In genomic region chr2:112749755-112750559, GRCh38 we compare ENCODE assay signal across 8 cellular contexts. TPM values are rescaled to one million over a fixed set of nuclear protein-coding genes. Genes with fewer than 3 reads are reported as not detected.
DNase-seq lines count a peak whose midpoint lies in the region; ATAC-seq and TF ChIP-seq lines count a peak whose summit lies in the region.

No MANE protein-coding gene starts in this region.

- H3K4me1 ChIP-seq in Karpas-422 (ENCODE audit: low read length) = peaks cover 22% of the 10 kb centered on the region
- H3K4me1 ChIP-seq in SK-N-SH (ENCODE audit: control insufficient read depth in 1 of 2, insufficient read depth in 2 of 2, low read depth in 1 of 2, low read length in 1 of 2) = peaks cover 0 to 7% of the 10 kb centered on the region in 2 experiments; a peak in 1 of 4 replicates
- no peaks in the 10 kb centered on the region for H3K4me1 ChIP-seq in foreskin keratinocyte
- H3K4me1 ChIP-seq in trophoblast cell (ENCODE audit: control insufficient read depth in 1 of 2, insufficient read depth in 2 of 2, low read length in 2 of 2) = no peaks in the 10 kb centered on the region

- CTCF ChIA-PET in SK-N-SH (lab: Yijun Ruan, JAX) = interaction anchor here (0.6 to 5.3 kb wide), 34 partner anchors 9 to 230 kb away, joined by 3 to 102 read pairs (median 4); partner anchors contain the start of gene CKAP2L

- no peak for TF ChIP-seq EP300 in SK-N-SH (IDR thresholded peaks at IDR 0.05; ENCODE audit: borderline replicate concordance in 1 of 2, low read depth in 1 of 2, low read length in 1 of 2)

- H2AFZ ChIP-seq in Karpas-422 (ENCODE audit: low read length) (peak overlapping the region; percentile 30; the same call in 1 of the 2 replicates), SK-N-SH (ENCODE audit: low read depth) (peak overlapping the region; percentile 43), trophoblast cell (ENCODE audit: insufficient read depth, low read length, poor library complexity) (no peak overlapping the region)

- no peak overlapping the region for H3K14ac ChIP-seq in trophoblast cell (ENCODE audit: low read length)

- H3K9me3 Mint-ChIP-seq in type B pancreatic cell = no peaks in the 10 kb centered on the region

- no peak overlapping the region for H4K12ac ChIP-seq in trophoblast cell (ENCODE audit: low read depth, low read length)

- no peak overlapping the region for H2BK120ac ChIP-seq in trophoblast cell (ENCODE audit: insufficient read depth, low read length, poor library complexity)

- H3F3A ChIP-seq in SK-N-SH (replicated peaks; ENCODE audit: insufficient read depth) = peaks cover 23% of the 10 kb centered on the region

- H3K4me2 ChIP-seq in Karpas-422 (ENCODE audit: low read depth, low read length, poor library complexity, severe bottlenecking) (peak overlapping the region; percentile 52), SK-N-SH (peak overlapping the region; percentile 29; the same call in 1 of the 2 replicates), trophoblast cell (ENCODE audit: low read length) (no peak overlapping the region)

- no peak overlapping the region for H3K4me3 Mint-ChIP-seq in type B pancreatic cell

- no peak overlapping the region for H2BK5ac ChIP-seq in trophoblast cell (ENCODE audit: low read depth, low read length, poor library complexity)

- H3K9me3 ChIP-seq in Karpas-422 (ENCODE audit: low read length) (no peaks in the 10 kb centered on the region), SK-N-SH (no peaks in the 10 kb centered on the region), trophoblast cell (ENCODE audit: insufficient read depth, low read depth, low read length) (no peaks in the 10 kb centered on the region)

- TF ChIP-seq RAD21 in SK-N-SH (IDR thresholded peaks at IDR 0.05; ENCODE audit: low read length) = peak; percentile 76

- H4K8ac ChIP-seq in trophoblast cell (ENCODE audit: low read depth, low read length) = no peak overlapping the region

- H3K27me3 Mint-ChIP-seq in type B pancreatic cell = no peaks in the 10 kb centered on the region

- H3K79me2 ChIP-seq in Karpas-422 (ENCODE audit: low read length) (peaks cover 50% of the 10 kb centered on the region), SK-N-SH (ENCODE audit: insufficient read depth) (peaks cover 67% of the 10 kb centered on the region), trophoblast cell (ENCODE audit: control insufficient read depth, insufficient read depth, low read length, poor library complexity) (no peaks in the 10 kb centered on the region)

- peak overlapping the region; percentile 20 for H3K27ac Mint-ChIP-seq in type B pancreatic cell

- no peaks in the 10 kb centered on the region for H3K9me2 ChIP-seq in Karpas-422 (replicated peaks; ENCODE audit: insufficient read depth, low read length)
- H3K9me2 ChIP-seq in SK-N-SH = no peaks in the 10 kb centered on the region

- H2AK5ac ChIP-seq in trophoblast cell (ENCODE audit: low read length) = no peak overlapping the region

- H3K4me3 ChIP-seq in Karpas-422 (ENCODE audit: low read length) = no peak overlapping the region
- no peak overlapping the region; a peak in 1 of 4 replicates for H3K4me3 ChIP-seq in SK-N-SH (ENCODE audit: low read depth in 2 of 2, low read length in 1 of 2)
- no peak overlapping the region for H3K4me3 ChIP-seq in trophoblast cell (ENCODE audit: low read depth, low read length)

- H3K23ac ChIP-seq in trophoblast cell (ENCODE audit: low read length) = no peak overlapping the region

- no peak overlapping the region for H3K18ac ChIP-seq in trophoblast cell (ENCODE audit: low read length)

- H3K27me3 ChIP-seq in Karpas-422 (ENCODE audit: low read length) (no peaks in the 10 kb centered on the region), SK-N-SH (ENCODE audit: insufficient read depth) (no peaks in the 10 kb centered on the region), foreskin keratinocyte (no peaks in the 10 kb centered on the region), trophoblast cell (ENCODE audit: insufficient read depth, low read length) (no peaks in the 10 kb centered on the region)

- POLR2A ChIA-PET in SK-N-SH (lab: Yijun Ruan, JAX) = interaction anchor here (0.7 kb wide), 1 partner anchor 15 kb away, joined by 4 read pairs; no protein-coding TSS in a partner anchor

- peaks cover 13% of the 10 kb centered on the region for H3K36me3 Mint-ChIP-seq in type B pancreatic cell

- no peaks in the 10 kb centered on the region for H3K79me1 ChIP-seq in trophoblast cell (ENCODE audit: low read length)

- no peak overlapping the region for H4K91ac ChIP-seq in trophoblast cell (ENCODE audit: low read depth, low read length)

- TF ChIP-seq CTCF in C4-2B (conservative IDR thresholded peaks at IDR 0.05) (peak; percentile 92), SK-N-SH (IDR thresholded peaks at IDR 0.05) (peak; percentile 98), foreskin keratinocyte (conservative IDR thresholded peaks at IDR 0.05) (peak; percentile 95), type B pancreatic cell (conservative IDR thresholded peaks at IDR 0.05) (peak; percentile 95)

- peak; percentile 65 for DNase-seq in GM19240 (ENCODE audit: insufficient read length, low spot score)
- peak; percentile 92 for DNase-seq in Karpas-422
- DNase-seq in SK-N-SH = peak; percentile 72
- DNase-seq in activated gamma-delta T cell treated with Interleukin-2 at 50 U/mL for 16 hours = peak; percentile 79
- peak in 1 of 2 donors; percentile 47 for DNase-seq in foreskin keratinocyte
- peak; percentile 67 to 79 for DNase-seq in trophoblast cell
- peak; percentile 80 for DNase-seq in type B pancreatic cell (ENCODE audit: extremely low spot score, unreplicated experiment)

- peak overlapping the region; percentile 37; the same call in 1 of the 2 replicates for H3K9ac ChIP-seq in Karpas-422 (ENCODE audit: low read length)
- H3K9ac ChIP-seq in SK-N-SH = no peak overlapping the region
- H3K9ac ChIP-seq in trophoblast cell (ENCODE audit: low read length) = no peak overlapping the region

- peaks cover 7% of the 10 kb centered on the region for H3K4me1 Mint-ChIP-seq in type B pancreatic cell (ENCODE audit: unreplicated experiment)

- no peaks in the 10 kb centered on the region for H4K20me1 ChIP-seq in Karpas-422 (ENCODE audit: insufficient read depth, low read depth, low read length)
- no peaks in the 10 kb centered on the region for H4K20me1 ChIP-seq in SK-N-SH (ENCODE audit: insufficient read depth)

- H3K36me3 ChIP-seq in Karpas-422 (ENCODE audit: insufficient read depth, low read length) (peaks cover 54% of the 10 kb centered on the region), SK-N-SH (replicated peaks in 1 of 2; ENCODE audit: control insufficient read depth in 1 of 2, insufficient read depth in 2 of 2, low read length in 1 of 2) (peaks cover 11 to 37% of the 10 kb centered on the region in 2 experiments), trophoblast cell (ENCODE audit: control insufficient read depth in 1 of 2, insufficient read depth in 2 of 2, low read length in 2 of 2) (peaks cover 2 to 8% of the 10 kb centered on the region in 2 experiments)

- peak; percentile 61 for ATAC-seq in foreskin keratinocyte

- H3K4ac ChIP-seq in trophoblast cell (ENCODE audit: low read depth, low read length) = no peak overlapping the region

- no peak overlapping the region for H2BK12ac ChIP-seq in trophoblast cell (ENCODE audit: low read length)

- 70% methylated on average over 9 of the region's 9 CpGs for WGBS in SK-N-SH (ENCODE audit: low lambda C conversion rate)
- WGBS in trophoblast cell (ENCODE audit: extremely low coverage, insufficient coverage, insufficient read length) = no CpG with 5 or more reads among the region's 9 CpGs

- H3K27ac ChIP-seq in C4-2B (no peak overlapping the region), Karpas-422 (ENCODE audit: low read length) (peak overlapping the region; percentile 40; the same call in 1 of the 2 replicates), SK-N-SH (ENCODE audit: low read depth in 2 of 2, low read length in 1 of 2) (peak overlapping the region; percentile 1 to 57; a peak in 3 of 4 replicates), foreskin keratinocyte (no peak overlapping the region), trophoblast cell (ENCODE audit: low read depth, low read length) (no peak overlapping the region)

TF ChIP-seq in SK-N-SH, 30 proteins besides CTCF, POLR2A, EP300 and RAD21:
- TF ChIP-seq TEAD4 (IDR thresholded peaks at IDR 0.05; ENCODE audit: borderline replicate concordance, insufficient read depth) (no peak), GABPA (IDR thresholded peaks at IDR 0.05; ENCODE audit: low read depth) (no peak), RCOR1 (IDR thresholded peaks at IDR 0.05; ENCODE audit: low read length) (0 out of 2 replicates have a peak, but pooled peaks have one; percentile 43), SMC3 (IDR thresholded peaks at IDR 0.05; ENCODE audit: low read depth, low read length) (peak; percentile 89), POLR2AphosphoS5 (IDR thresholded peaks at IDR 0.05; ENCODE audit: low read depth, low read length) (no peak)

RNA-seq across cellular contexts. Expression of gene CKAP2L, which starts 14.5 kb away (rescaled TPM):
- total RNA-seq in Karpas-422 (2014; rRNA removed; shearing (Covaris generic); ENCODE audit: low replicate concordance) = 8.9 and 17.0 TPM in 2 replicates
- polyA plus RNA-seq in SK-N-SH (2012; rRNA removed) = 2.9 TPM in 2 replicates
- 3.8 and 4.4 TPM in 2 replicates for polyA plus RNA-seq in SK-N-SH (2012; cell fraction: cytosol; rRNA removed)
- 0.86 and 2.0 TPM in 2 replicates for polyA plus RNA-seq in SK-N-SH (2012; cell fraction: nucleus; rRNA removed)
- 30.1 and 40.8 TPM in 2 replicates for total RNA-seq in foreskin keratinocyte
- polyA plus RNA-seq in foreskin keratinocyte = 9.2 and 13.4 TPM in 2 replicates
- polyA plus RNA-seq in trophoblast cell (2013) = 8.8 and 9.8 TPM in 2 replicates
- 9.7 and 25.4 TPM in 2 replicates for total RNA-seq in type B pancreatic cell (ENCODE audit: low replicate concordance)

RNA-seq across cellular contexts. Expression of gene NT5DC4, which starts 29.1 kb away (rescaled TPM):
- not detected in 2 replicates for total RNA-seq in Karpas-422 (2014; rRNA removed; shearing (Covaris generic); ENCODE audit: low replicate concordance)
- polyA plus RNA-seq in SK-N-SH (2012; rRNA removed) (not detected in 2 replicates), foreskin keratinocyte (0.01 TPM in 1 of 2 replicates, not detected in the other)
- polyA plus RNA-seq in SK-N-SH (2012; cell fraction: cytosol; rRNA removed) = 0.01 TPM in 1 of 2 replicates, not detected in the other
- 0.01 and 0.07 TPM in 2 replicates for polyA plus RNA-seq in SK-N-SH (2012; cell fraction: nucleus; rRNA removed)
- total RNA-seq in foreskin keratinocyte (0.07 TPM in 1 of 2 replicates, not detected in the other), type B pancreatic cell (ENCODE audit: low replicate concordance) (not detected in 2 replicates)
- not detected in 2 replicates for polyA plus RNA-seq in trophoblast cell (2013)

RNA-seq across cellular contexts. Expression of gene IL1A, which starts 34.3 kb away (rescaled TPM):
- 0.15 TPM in 1 of 2 replicates, not detected in the other for total RNA-seq in Karpas-422 (2014; rRNA removed; shearing (Covaris generic); ENCODE audit: low replicate concordance)
- polyA plus RNA-seq in SK-N-SH (2012; rRNA removed) = not detected in 2 replicates
- 0.01 and 0.03 TPM in 2 replicates for polyA plus RNA-seq in SK-N-SH (2012; cell fraction: cytosol; rRNA removed)
- polyA plus RNA-seq in SK-N-SH (2012; cell fraction: nucleus; rRNA removed) = not detected in 2 replicates
- total RNA-seq in foreskin keratinocyte = 263 and 311 TPM in 2 replicates
- 156 and 231 TPM in 2 replicates for polyA plus RNA-seq in foreskin keratinocyte
- 0.05 and 0.07 TPM in 2 replicates for polyA plus RNA-seq in trophoblast cell (2013)
- total RNA-seq in type B pancreatic cell (ENCODE audit: low replicate concordance) = 0.60 and 1.6 TPM in 2 replicates

Comparison
In these comparisons a context has a peak if more than half of its experiments do, and no peak if none do; other contexts are left out.
1. H3K27ac ChIP-seq: peak in Karpas-422 (single experiment) and SK-N-SH (2 of 2); none in C4-2B (single experiment), foreskin keratinocyte (single experiment) and trophoblast cell (single experiment).
2. RNA of gene IL1A, which starts 34.3 kb away (total RNA-seq): 263 to 311 TPM in foreskin keratinocyte; 0.60 to 1.6 TPM in type B pancreatic cell and 0.15 TPM in Karpas-422; every median in the first group is over 100 times any median in the second.
3. Peak in every context shown above with its lines, with median percentiles within 50 percentile points of each other: CTCF ChIP-seq.